25 cellular contexts compared by ENCODE assay signal in genomic region chr6:11894212-11894611, GRCh38.
"Had no signal": no experiment of that assay in that cellular context is flagged by ENCODE, and none has a peak within 500 bp of the region (broad histone marks: within the 10 kb centered on the region; RNA-seq: fewer than 3 reads in every experiment).

No MANE protein-coding gene starts in this region.

- H3K4me3 ChIP-seq: coronary artery, dorsolateral prefrontal cortex, esophagus squamous epithelium, gastrocnemius medialis, heart right ventricle, left lung, lower lobe of right lung, mucosa of descending colon had no signal

- H3K4me1 Mint-ChIP-seq: mesothelial cell of epicardium had no signal

- H3K4me3 Mint-ChIP-seq: mesothelial cell of epicardium, naive B cell had no signal

- FAIRE-seq: colon, endothelial cell of umbilical vein, islet of Langerhans, keratinocyte had no signal

- H3K27ac ChIP-seq: coronary artery, dorsolateral prefrontal cortex, esophagus squamous epithelium, gastrocnemius medialis, heart right ventricle, left lung, lower lobe of right lung had no signal

- H3K27me3 ChIP-seq: dorsolateral prefrontal cortex, esophagus squamous epithelium, gastrocnemius medialis, heart right ventricle, left lung had no signal

- H3K36me3 Mint-ChIP-seq: mesothelial cell of epicardium, naive B cell had no signal

- ATAC-seq: gastrocnemius medialis, heart right ventricle, left cardiac atrium, left lung, left ventricle myocardium superior, lower lobe of right lung, mucosa of descending colon had no signal

- H3K9me3 ChIP-seq: esophagus squamous epithelium, gastrocnemius medialis, left lung, lower lobe of right lung, mucosa of descending colon had no signal

- H3K27ac Mint-ChIP-seq: mesothelial cell of epicardium had no signal

- H3K36me3 ChIP-seq: esophagus squamous epithelium, gastrocnemius medialis, heart right ventricle, left lung, lower lobe of right lung had no signal

- H3K27me3 Mint-ChIP-seq: naive B cell had no signal

- H3K4me1 ChIP-seq: esophagus squamous epithelium, gastrocnemius medialis, heart right ventricle, left lung, lower lobe of right lung had no signal

- DNase-seq: dermis blood vessel endothelial cell; dorsolateral prefrontal cortex; effector CD4-positive, alpha-beta T cell; effector memory CD4-positive, alpha-beta T cell; esophagus squamous epithelium; foreskin fibroblast; foreskin melanocyte; gastrocnemius medialis; glutamatergic neuron; head of caudate nucleus; heart right ventricle; hippocampal formation; left cardiac atrium; left lung; left ventricle myocardium superior; lower lobe of right lung; mesenchymal stem cell; mucosa of descending colon; naive B cell had no signal
